ENCODE assay signal across 9 cellular contexts in the genomic region with DNA sequence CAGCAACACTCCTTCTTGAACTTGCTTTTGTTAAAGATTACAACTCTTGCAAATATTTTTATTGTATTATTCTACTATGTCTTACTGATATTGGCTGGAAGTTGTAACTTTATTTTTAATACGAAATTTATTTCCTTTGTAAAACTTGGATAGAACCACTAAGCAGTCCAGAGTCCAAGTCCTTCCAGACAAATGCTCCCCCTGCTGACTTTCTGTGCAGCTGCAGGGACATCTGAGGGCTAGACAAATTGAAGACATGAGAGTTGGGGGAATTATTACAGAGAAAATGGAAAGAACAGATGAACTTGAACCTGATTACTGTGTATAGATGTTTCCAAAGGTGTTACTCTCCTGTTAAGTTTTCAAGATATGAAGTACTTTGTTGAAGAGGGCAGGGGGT.
DNase-seq lines count a peak whose midpoint lies in the region; ATAC-seq, FAIRE-seq and TF ChIP-seq lines count a peak whose summit lies in the region.
"Had no signal": no experiment of that assay in that cellular context is flagged by ENCODE, and none has a peak within 500 bp of the region (broad histone marks: within the 10 kb centered on the region; RNA-seq: fewer than 3 reads in every experiment).

No MANE protein-coding gene starts in this region.

- intact Hi-C loops in kidney (cut with DNase I), result no loop called here

- peaks cover 16% of the 10 kb centered on the region for H3K27me3 ChIP-seq in WERI-Rb-1 (ENCODE audit: insufficient read depth, low read depth, severe bottlenecking)
- H3K27me3 ChIP-seq in effector memory CD4-positive, alpha-beta T cell (replicated peaks; ENCODE audit: control insufficient read depth, insufficient read depth, low read length, poor library complexity, severe bottlenecking), result no peaks in the 10 kb centered on the region

- in situ Hi-C loops in G401 (cut with HindIII; ENCODE audit: low sequenced_read_pairs), result no loop called here

- peak; percentile 97 for FAIRE-seq in kidney (lab: Jason Lieb, UNC)

- H3K27ac Mint-ChIP-seq in HFFc6, result no peak overlapping the region
- H3K27ac Mint-ChIP-seq: stimulated activated naive CD8-positive, alpha-beta T cell treated with anti-CD3 and anti-CD28 coated beads, Interleukin-15, Interleukin-2, amounts not matched to agents 100 ng/mL and 50 ng/mL, for 24 hours had no signal

- H3K4me3 ChIP-seq in WERI-Rb-1 (ENCODE audit: low read depth, low read length), result no peak overlapping the region
- no peak overlapping the region for H3K4me3 ChIP-seq in kidney (ENCODE audit: low read length in 2 of 2)
- H3K4me3 ChIP-seq in effector memory CD4-positive, alpha-beta T cell (ENCODE audit: insufficient read depth, low read depth, low read length, poor library complexity, severe bottlenecking), result no peak overlapping the region

- H3K4me3 Mint-ChIP-seq in HFFc6, result no peak overlapping the region
- H3K4me3 Mint-ChIP-seq: stimulated activated naive CD8-positive, alpha-beta T cell treated with anti-CD3 and anti-CD28 coated beads, Interleukin-15, Interleukin-2, amounts not matched to agents 100 ng/mL and 50 ng/mL, for 24 hours had no signal

- H3K36me3 Mint-ChIP-seq in HFFc6 (ENCODE audit: low read depth), result no peaks in the 10 kb centered on the region

- H3K9ac ChIP-seq in kidney (ENCODE audit: low read length in 2 of 2), result no peak overlapping the region

- DNase-seq in COLO829 (ENCODE audit: low spot score) (peak; percentile 9), HFFc6 (peak; percentile 30), WERI-Rb-1 (peak; percentile 18), kidney (no peak), LoVo (ENCODE audit: low spot score) (no peak), G401 (ENCODE audit: low spot score) (no peak)
- no peak for DNase-seq in effector memory CD4-positive, alpha-beta T cell

- peaks cover 36% of the 10 kb centered on the region for H3K4me1 Mint-ChIP-seq in HFFc6 (ENCODE audit: low read depth)

- no peak for ATAC-seq in HG03280 (IDR thresholded peaks at IDR 0.05; ENCODE audit: unreplicated experiment)

- H3K9me3 Mint-ChIP-seq in HFFc6, result no peaks in the 10 kb centered on the region
- H3K9me3 Mint-ChIP-seq: stimulated activated naive CD8-positive, alpha-beta T cell treated with anti-CD3 and anti-CD28 coated beads, Interleukin-15, Interleukin-2, amounts not matched to agents 100 ng/mL and 50 ng/mL, for 24 hours had no signal

- H3K9me3 ChIP-seq in WERI-Rb-1 (ENCODE audit: severe bottlenecking) (no peaks in the 10 kb centered on the region), kidney (ENCODE audit: control insufficient read depth in 1 of 2, low read length in 2 of 2) (no peaks in the 10 kb centered on the region)
- no peaks in the 10 kb centered on the region for H3K9me3 ChIP-seq in effector memory CD4-positive, alpha-beta T cell (ENCODE audit: control insufficient read depth, low read length)

- H3K4me1 ChIP-seq in kidney (ENCODE audit: control insufficient read depth in 1 of 2, insufficient read depth in 1 of 2, low read depth in 1 of 2, low read length in 2 of 2), result no peaks in the 10 kb centered on the region
- H3K4me1 ChIP-seq in effector memory CD4-positive, alpha-beta T cell (ENCODE audit: control insufficient read depth, insufficient read depth, low read length, poor library complexity, severe bottlenecking), result no peaks in the 10 kb centered on the region

- no peaks in the 10 kb centered on the region for H3K27me3 Mint-ChIP-seq in HFFc6 (ENCODE audit: insufficient read depth)
- H3K27me3 Mint-ChIP-seq: stimulated activated naive CD8-positive, alpha-beta T cell treated with anti-CD3 and anti-CD28 coated beads, Interleukin-15, Interleukin-2, amounts not matched to agents 100 ng/mL and 50 ng/mL, for 24 hours had no signal

- TF ChIP-seq CTCF in HFFc6 (IDR thresholded peaks at IDR 0.05) (peak; percentile 73), WERI-Rb-1 (IDR thresholded peaks at IDR 0.05; ENCODE audit: low read depth, low read length) (peak; percentile 45), kidney (IDR thresholded peaks at IDR 0.05; ENCODE audit: borderline replicate concordance, extremely low read depth, insufficient read depth) (peak; percentile 63)

- H3K36me3 ChIP-seq in WERI-Rb-1 (no peaks in the 10 kb centered on the region), kidney (ENCODE audit: control insufficient read depth in 1 of 2, insufficient read depth in 2 of 2, low read length in 2 of 2) (no peaks in the 10 kb centered on the region)
- no peaks in the 10 kb centered on the region for H3K36me3 ChIP-seq in effector memory CD4-positive, alpha-beta T cell (ENCODE audit: control insufficient read depth, insufficient read depth, low read length)

- H3K27ac ChIP-seq in WERI-Rb-1 (no peak overlapping the region), kidney (ENCODE audit: low read depth in 2 of 2, low read length in 2 of 2) (no peak overlapping the region)
- H3K27ac ChIP-seq in effector memory CD4-positive, alpha-beta T cell (ENCODE audit: insufficient read depth, low read length, poor library complexity, severe bottlenecking), result no peak overlapping the region

Comparison
In these comparisons a context has a peak if more than half of its experiments do, and no peak if none do; other contexts are left out.
1. DNase-seq: peak in COLO829 (single experiment), HFFc6 (single experiment) and WERI-Rb-1 (single experiment); none in kidney (single experiment), LoVo (single experiment), effector memory CD4-positive, alpha-beta T cell (0 of 3) and G401 (single experiment).
2. Peak in every context shown above with its lines, with median percentiles within 50 percentile points of each other: CTCF ChIP-seq.